In genomic region chr21:16588433-16588860, GRCh38 we compare ENCODE assay signal across 8 cellular contexts.
DNase-seq lines count a peak whose midpoint lies in the region; ATAC-seq and TF ChIP-seq lines count a peak whose summit lies in the region.

No MANE protein-coding gene starts in this region.

- H3K9me3 ChIP-seq in osteoblast (ENCODE audit: low read depth, low read length): no peaks in the 10 kb centered on the region

- no peak for ATAC-seq in GM18505 (IDR thresholded peaks at IDR 0.05; ENCODE audit: unreplicated experiment)

- H3K27ac Mint-ChIP-seq in HFFc6: no peak overlapping the region

- H3K4me1 ChIP-seq in osteoblast (ENCODE audit: insufficient read depth, low read length): peaks cover 35% of the 10 kb centered on the region

- no peaks in the 10 kb centered on the region for H3K36me3 Mint-ChIP-seq in HFFc6 (ENCODE audit: low read depth)

- no peak overlapping the region for H3K4me3 Mint-ChIP-seq in HFFc6

- TF ChIP-seq CTCF in HFFc6 (IDR thresholded peaks at IDR 0.05) (no peak), osteoblast (IDR thresholded peaks at IDR 0.05; ENCODE audit: extremely low read depth, low read depth, low read length) (no peak)

- H3K9me3 Mint-ChIP-seq in HFFc6: no peaks in the 10 kb centered on the region

- H2AFZ ChIP-seq in osteoblast (ENCODE audit: low read length): peak overlapping the region; percentile 74

- no peaks in the 10 kb centered on the region for H3K27me3 ChIP-seq in osteoblast (ENCODE audit: insufficient read depth, low read length)

- H3K4me3 ChIP-seq in osteoblast (ENCODE audit: insufficient read depth, low read length): peak overlapping the region; percentile 70

- DNase-seq in HFFc6 (peak; percentile 89), SW480 (ENCODE audit: low spot score) (peak; percentile 64), globus pallidus (ENCODE audit: low spot score) (peak; percentile 96), osteoblast (ENCODE audit: insufficient read length, low spot score, missing footprints) (peak; percentile 86), SHP77 (lab: John Stamatoyannopoulos, UW) (no peak), HuH-7.5 (ENCODE audit: low spot score) (no peak), GM19238 (ENCODE audit: insufficient read length, low spot score) (no peak)

- peaks cover 1% of the 10 kb centered on the region; the same call in 1 of the 2 replicates for H3K27me3 Mint-ChIP-seq in HFFc6 (ENCODE audit: insufficient read depth)

- no peaks in the 10 kb centered on the region for H3K79me2 ChIP-seq in osteoblast (ENCODE audit: insufficient read depth, low read length)

- no peaks in the 10 kb centered on the region for H4K20me1 ChIP-seq in osteoblast (ENCODE audit: insufficient read depth, low read length)

- peak overlapping the region; percentile 96 for H3K4me2 ChIP-seq in osteoblast (ENCODE audit: insufficient read depth, low read length)

- peaks cover 4% of the 10 kb centered on the region for H3K4me1 Mint-ChIP-seq in HFFc6 (ENCODE audit: low read depth)

- no peaks in the 10 kb centered on the region for H3K36me3 ChIP-seq in osteoblast (ENCODE audit: insufficient read depth, low read length)

- H3K27ac ChIP-seq in osteoblast (ENCODE audit: low read depth, low read length): peak overlapping the region; percentile 94

- no peak for TF ChIP-seq POLR2A in GM18505 (IDR thresholded peaks at IDR 0.05; ENCODE audit: borderline replicate concordance, extremely low read depth, insufficient read depth, insufficient read length)

Comparison
In these comparisons a context has a peak if more than half of its experiments do, and no peak if none do; other contexts are left out.
1. DNase-seq: peak in HFFc6 (single experiment), SW480 (single experiment), globus pallidus (single experiment) and osteoblast (single experiment); none in SHP77 (0 of 2), HuH-7.5 (single experiment) and GM19238 (single experiment).